2 cellular contexts compared by ENCODE assay signal in the genomic region with DNA sequence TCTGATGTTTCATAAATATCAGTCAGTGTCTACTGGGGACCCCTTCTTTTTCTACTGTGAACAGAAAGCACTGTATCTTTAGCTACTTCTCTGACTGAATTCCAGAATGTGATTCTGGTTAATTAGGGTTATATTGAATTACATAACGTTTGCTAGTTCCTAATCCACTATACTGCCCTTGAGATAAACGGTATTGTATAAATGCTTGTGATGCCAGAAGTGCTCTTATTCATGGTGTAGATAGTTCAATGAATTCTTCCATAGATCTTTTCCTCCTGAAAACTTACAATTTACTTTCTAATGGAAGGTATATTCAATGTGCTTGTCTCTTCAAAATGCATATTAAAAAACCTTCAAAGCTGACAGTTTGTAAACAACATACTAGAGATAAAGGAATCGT.
TF ChIP-seq lines count a peak whose summit lies in the region.

No MANE protein-coding gene starts in this region.

TF ChIP-seq in SK-N-SH, 30 proteins besides CTCF, POLR2A, EP300 and RAD21:
- TF ChIP-seq CHD2 (IDR thresholded peaks at IDR 0.05; ENCODE audit: low read length, partially characterized antibody) (no peak), POLR2AphosphoS5 (IDR thresholded peaks at IDR 0.05; ENCODE audit: low read depth, low read length) (no peak), NFIC (IDR thresholded peaks at IDR 0.05; ENCODE audit: borderline replicate concordance) (no peak), NRF1 (IDR thresholded peaks at IDR 0.05; ENCODE audit: low read depth, low read length) (no peak)
- TF ChIP-seq, protein P1, sequence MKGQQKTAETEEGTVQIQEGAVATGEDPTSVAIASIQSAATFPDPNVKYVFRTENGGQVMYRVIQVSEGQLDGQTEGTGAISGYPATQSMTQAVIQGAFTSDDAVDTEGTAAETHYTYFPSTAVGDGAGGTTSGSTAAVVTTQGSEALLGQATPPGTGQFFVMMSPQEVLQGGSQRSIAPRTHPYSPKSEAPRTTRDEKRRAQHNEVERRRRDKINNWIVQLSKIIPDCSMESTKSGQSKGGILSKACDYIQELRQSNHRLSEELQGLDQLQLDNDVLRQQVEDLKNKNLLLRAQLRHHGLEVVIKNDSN (IDR thresholded peaks at IDR 0.05; ENCODE audit: borderline replicate concordance, low read depth), result no peak

TF ChIP-seq in neural cell, 6 proteins besides CTCF, POLR2A, EP300 and RAD21:
- TF ChIP-seq REST (IDR thresholded peaks at IDR 0.05; ENCODE audit: borderline replicate concordance) (no peak), EZH2 (IDR thresholded peaks at IDR 0.05; ENCODE audit: borderline replicate concordance, insufficient read depth, low read length, poor library complexity, severe bottlenecking) (no peak)
